In the genomic region with DNA sequence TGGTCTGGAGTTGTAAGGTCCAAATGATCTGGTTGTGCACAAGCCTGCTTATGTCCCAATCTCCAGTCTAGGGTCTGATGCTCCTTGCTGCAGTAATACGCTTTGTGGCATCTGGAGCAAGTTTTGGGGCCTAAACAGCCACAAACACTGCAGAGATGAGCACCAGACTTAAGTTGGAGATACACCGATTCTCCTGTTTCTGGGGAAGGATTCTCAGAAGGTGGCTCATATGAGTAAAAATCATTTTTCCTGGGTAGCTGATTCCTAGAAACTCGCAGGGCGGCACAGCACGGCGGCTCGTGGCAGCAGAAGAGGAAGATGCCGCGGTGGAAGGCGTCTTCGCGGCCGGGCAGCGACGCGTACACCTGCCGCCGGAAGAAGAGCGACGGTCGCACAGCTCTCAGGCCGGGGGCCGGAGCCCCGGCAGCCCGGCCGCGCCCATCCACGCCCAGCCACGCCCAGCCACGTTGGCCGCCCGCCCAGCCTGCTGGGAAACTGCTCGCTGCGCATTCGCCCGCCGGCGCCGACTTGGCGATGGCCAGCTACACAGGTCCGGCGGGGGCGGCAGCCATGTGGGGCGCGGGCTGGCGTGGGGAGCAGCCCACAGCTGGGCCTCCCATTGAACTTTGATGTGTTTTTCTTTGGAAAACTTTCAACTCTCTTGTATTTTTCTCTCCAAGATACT, we compare ENCODE assay signal across 8 cellular contexts.
A peak's percentile ranks its signal among the peaks of the same experiment; 100 is the strongest.
DNase-seq lines count a peak whose midpoint lies in the region; ATAC-seq and TF ChIP-seq lines count a peak whose summit lies in the region.

No MANE protein-coding gene starts in this region.

- WGBS in ectodermal cell, 2 experiments: 4% methylated on average over 46 of the region's 46 CpGs

- POLR2A ChIA-PET in naive thymus-derived CD8-positive, alpha-beta T cell (lab: Charles Lee): no interaction called here

- peaks cover 26 to 68% (median 63%) of the 10 kb centered on the region in 5 donors for H3K27me3 Mint-ChIP-seq in naive thymus-derived CD8-positive, alpha-beta T cell

- ATAC-seq in GM21447 (IDR thresholded peaks at IDR 0.05; ENCODE audit: unreplicated experiment): peak; percentile 98
- ATAC-seq in SK-N-SH treated with all-trans-retinoic acid at 6 μM for 48 hours: peak; percentile 78
- no peak for ATAC-seq in naive thymus-derived CD8-positive, alpha-beta T cell
- ATAC-seq in upper lobe of right lung: peak; percentile 94

- intact Hi-C loops in upper lobe of right lung (cut with DNase I): no loop called here

- H3K36me3 ChIP-seq in ectodermal cell (ENCODE audit: control insufficient read depth, insufficient read depth, low read length) (no peaks in the 10 kb centered on the region), upper lobe of right lung (no peaks in the 10 kb centered on the region)

- H3K4me3 ChIP-seq in GM12875 (ENCODE audit: low read depth, low read length) (peak overlapping the region; percentile 50), ectodermal cell (ENCODE audit: insufficient read depth, low read depth, low read length) (peak overlapping the region; percentile 34), upper lobe of right lung (peak overlapping the region; percentile 34)

- H3K4me1 ChIP-seq in ectodermal cell (ENCODE audit: control insufficient read depth, insufficient read depth, low read length) (no peaks in the 10 kb centered on the region), upper lobe of right lung (peaks cover 5% of the 10 kb centered on the region)

- no peak overlapping the region for H3K27ac Mint-ChIP-seq in naive thymus-derived CD8-positive, alpha-beta T cell

- H3K36me3 Mint-ChIP-seq in naive thymus-derived CD8-positive, alpha-beta T cell: no peaks in the 10 kb centered on the region

- H3K27ac ChIP-seq in ectodermal cell (ENCODE audit: insufficient read depth, low read depth, low read length, poor library complexity, severe bottlenecking) (no peak overlapping the region), upper lobe of right lung (no peak overlapping the region)

- H3K27me3 ChIP-seq in ectodermal cell (ENCODE audit: control insufficient read depth, insufficient read depth, low read length, poor library complexity, severe bottlenecking) (peaks cover 73% of the 10 kb centered on the region), upper lobe of right lung (peaks cover 39% of the 10 kb centered on the region)

- no peaks in the 10 kb centered on the region for H3K9me3 ChIP-seq in ectodermal cell (ENCODE audit: control insufficient read depth, low read length)
- no peaks in the 10 kb centered on the region for H3K9me3 ChIP-seq in upper lobe of right lung

- H3K4me3 Mint-ChIP-seq in naive thymus-derived CD8-positive, alpha-beta T cell: peak overlapping the region; percentile 13 to 69 (median 52)

- DNase-seq in HUDEP-2 (lab: John Stamatoyannopoulos, UW; ENCODE audit: unreplicated experiment in 76 of 76): peak in 73 of 76 experiments; percentile 4 to 90 (median 68)
- DNase-seq in naive thymus-derived CD8-positive, alpha-beta T cell: no peak
- peak; percentile 90 for DNase-seq in upper lobe of right lung
- DNase-seq in OCI-M1 (lab: John Stamatoyannopoulos, UW): no peak

- H3K4me1 Mint-ChIP-seq in naive thymus-derived CD8-positive, alpha-beta T cell: peaks cover 0 to 12% (median 10%) of the 10 kb centered on the region in 4 donors

- TF ChIP-seq CTCF in GM12875 (IDR thresholded peaks at IDR 0.05; ENCODE audit: borderline replicate concordance, insufficient read depth, low read depth, low read length): no peak
- no peak for TF ChIP-seq CTCF in upper lobe of right lung (IDR thresholded peaks at IDR 0.05)

- no peaks in the 10 kb centered on the region for H3K9me3 Mint-ChIP-seq in naive thymus-derived CD8-positive, alpha-beta T cell

TF ChIP-seq in SK-N-SH treated with all-trans-retinoic acid at 6 μM for 48 hours, 23 proteins besides CTCF, POLR2A, EP300 and RAD21:
- TF ChIP-seq, protein P1, sequence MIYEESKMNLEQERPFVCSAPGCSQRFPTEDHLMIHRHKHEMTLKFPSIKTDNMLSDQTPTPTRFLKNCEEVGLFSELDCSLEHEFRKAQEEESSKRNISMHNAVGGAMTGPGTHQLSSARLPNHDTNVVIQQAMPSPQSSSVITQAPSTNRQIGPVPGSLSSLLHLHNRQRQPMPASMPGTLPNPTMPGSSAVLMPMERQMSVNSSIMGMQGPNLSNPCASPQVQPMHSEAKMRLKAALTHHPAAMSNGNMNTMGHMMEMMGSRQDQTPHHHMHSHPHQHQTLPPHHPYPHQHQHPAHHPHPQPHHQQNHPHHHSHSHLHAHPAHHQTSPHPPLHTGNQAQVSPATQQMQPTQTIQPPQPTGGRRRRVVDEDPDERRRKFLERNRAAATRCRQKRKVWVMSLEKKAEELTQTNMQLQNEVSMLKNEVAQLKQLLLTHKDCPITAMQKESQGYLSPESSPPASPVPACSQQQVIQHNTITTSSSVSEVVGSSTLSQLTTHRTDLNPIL (CRISPR knock-in tag; IDR thresholded peaks at IDR 0.05; ENCODE audit: low read depth): no peak
- no peak for TF ChIP-seq RARB (CRISPR knock-in tag; IDR thresholded peaks at IDR 0.05)
- no peak for TF ChIP-seq TOX (CRISPR knock-in tag; IDR thresholded peaks at IDR 0.05; ENCODE audit: borderline replicate concordance)
- TF ChIP-seq, protein P2, sequence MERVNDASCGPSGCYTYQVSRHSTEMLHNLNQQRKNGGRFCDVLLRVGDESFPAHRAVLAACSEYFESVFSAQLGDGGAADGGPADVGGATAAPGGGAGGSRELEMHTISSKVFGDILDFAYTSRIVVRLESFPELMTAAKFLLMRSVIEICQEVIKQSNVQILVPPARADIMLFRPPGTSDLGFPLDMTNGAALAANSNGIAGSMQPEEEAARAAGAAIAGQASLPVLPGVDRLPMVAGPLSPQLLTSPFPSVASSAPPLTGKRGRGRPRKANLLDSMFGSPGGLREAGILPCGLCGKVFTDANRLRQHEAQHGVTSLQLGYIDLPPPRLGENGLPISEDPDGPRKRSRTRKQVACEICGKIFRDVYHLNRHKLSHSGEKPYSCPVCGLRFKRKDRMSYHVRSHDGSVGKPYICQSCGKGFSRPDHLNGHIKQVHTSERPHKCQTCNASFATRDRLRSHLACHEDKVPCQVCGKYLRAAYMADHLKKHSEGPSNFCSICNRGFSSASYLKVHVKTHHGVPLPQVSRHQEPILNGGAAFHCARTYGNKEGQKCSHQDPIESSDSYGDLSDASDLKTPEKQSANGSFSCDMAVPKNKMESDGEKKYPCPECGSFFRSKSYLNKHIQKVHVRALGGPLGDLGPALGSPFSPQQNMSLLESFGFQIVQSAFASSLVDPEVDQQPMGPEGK (CRISPR knock-in tag; IDR thresholded peaks at IDR 0.05; ENCODE audit: borderline replicate concordance): no peak
TF ChIP-seq in SK-N-SH treated with all-trans-retinoic acid at 6 μM for 48 hours: peak in this region for 0.

Comparison
In these comparisons a context has a peak if more than half of its experiments do, and no peak if none do; other contexts are left out.
1. ATAC-seq: peak in GM21447 (single experiment), SK-N-SH treated with all-trans-retinoic acid at 6 μM for 48 hours (single experiment) and upper lobe of right lung (single experiment); none in naive thymus-derived CD8-positive, alpha-beta T cell (0 of 2).
2. DNase-seq: peak in HUDEP-2 (73 of 76) and upper lobe of right lung (single experiment); none in naive thymus-derived CD8-positive, alpha-beta T cell (0 of 10) and OCI-M1 (single experiment).
3. Peak in every context shown above with its lines, with median percentiles within 50 percentile points of each other: H3K4me3 ChIP-seq.